In genomic region chr22:20563464-20563906, GRCh38 we compare ENCODE assay signal across 1 cellular context.
TF ChIP-seq lines count a peak whose summit lies in the region.

No MANE protein-coding gene starts in this region.

TF ChIP-seq in K562, 482 proteins besides CTCF, POLR2A, EP300 and RAD21 (continued from another document):
- TF ChIP-seq, protein P1, sequence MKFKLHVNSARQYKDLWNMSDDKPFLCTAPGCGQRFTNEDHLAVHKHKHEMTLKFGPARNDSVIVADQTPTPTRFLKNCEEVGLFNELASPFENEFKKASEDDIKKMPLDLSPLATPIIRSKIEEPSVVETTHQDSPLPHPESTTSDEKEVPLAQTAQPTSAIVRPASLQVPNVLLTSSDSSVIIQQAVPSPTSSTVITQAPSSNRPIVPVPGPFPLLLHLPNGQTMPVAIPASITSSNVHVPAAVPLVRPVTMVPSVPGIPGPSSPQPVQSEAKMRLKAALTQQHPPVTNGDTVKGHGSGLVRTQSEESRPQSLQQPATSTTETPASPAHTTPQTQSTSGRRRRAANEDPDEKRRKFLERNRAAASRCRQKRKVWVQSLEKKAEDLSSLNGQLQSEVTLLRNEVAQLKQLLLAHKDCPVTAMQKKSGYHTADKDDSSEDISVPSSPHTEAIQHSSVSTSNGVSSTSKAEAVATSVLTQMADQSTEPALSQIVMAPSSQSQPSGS (CRISPR knock-in tag; IDR thresholded peaks at IDR 0.05), result no peak
- TF ChIP-seq TBL1XR1 (IDR thresholded peaks at IDR 0.05; ENCODE audit: low read length in 2 of 2) (peak in 1 of 2 experiments; percentile 20; a peak in 2 of 4 replicates), JUND (IDR thresholded peaks at IDR 0.05; ENCODE audit: borderline replicate concordance, low read depth, low read length) (no peak), JUND (tag; IDR thresholded peaks at IDR 0.05; ENCODE audit: borderline replicate concordance, low read depth, low read length) (no peak), SRSF7 (optimal IDR thresholded peaks at IDR 0.05; ENCODE audit: low read depth, low read length) (no peak), CBFB (CRISPR knock-in tag; IDR thresholded peaks at IDR 0.05) (no peak), RBBP5 (IDR thresholded peaks at IDR 0.05; ENCODE audit: borderline replicate concordance, insufficient read depth, low read length, poor library complexity, severe bottlenecking) (peak; percentile 42), ETV6 (IDR thresholded peaks at IDR 0.05; ENCODE audit: borderline replicate concordance in 1 of 2, low read depth in 2 of 2, low read length in 1 of 2) (no peak), ETV6 (CRISPR knock-in tag; IDR thresholded peaks at IDR 0.05; ENCODE audit: borderline replicate concordance) (no peak), ZNF583 (CRISPR knock-in tag; IDR thresholded peaks at IDR 0.05) (no peak), CHCHD3 (CRISPR knock-in tag; IDR thresholded peaks at IDR 0.05) (no peak), FOXA1 (IDR thresholded peaks at IDR 0.05; ENCODE audit: borderline replicate concordance) (no peak), ARID1B (IDR thresholded peaks at IDR 0.05) (no peak), TRIM28 (IDR thresholded peaks at IDR 0.05) (no peak), MAZ (CRISPR knock-in tag; conservative IDR thresholded peaks at IDR 0.05 in 1 of 2, IDR thresholded peaks at IDR 0.05 in 1 of 2) (no peak), PYGO2 (tag; IDR thresholded peaks at IDR 0.05) (no peak), NFE2 (IDR thresholded peaks at IDR 0.05; ENCODE audit: low read depth) (no peak), E2F4 (CRISPR knock-in tag; IDR thresholded peaks at IDR 0.05; ENCODE audit: low read depth) (no peak), ZNF551 (CRISPR knock-in tag; IDR thresholded peaks at IDR 0.05) (no peak), KDM1A (IDR thresholded peaks at IDR 0.05) (no peak), ZFX (CRISPR knock-in tag; IDR thresholded peaks at IDR 0.05) (no peak)
- TF ChIP-seq, protein P2, sequence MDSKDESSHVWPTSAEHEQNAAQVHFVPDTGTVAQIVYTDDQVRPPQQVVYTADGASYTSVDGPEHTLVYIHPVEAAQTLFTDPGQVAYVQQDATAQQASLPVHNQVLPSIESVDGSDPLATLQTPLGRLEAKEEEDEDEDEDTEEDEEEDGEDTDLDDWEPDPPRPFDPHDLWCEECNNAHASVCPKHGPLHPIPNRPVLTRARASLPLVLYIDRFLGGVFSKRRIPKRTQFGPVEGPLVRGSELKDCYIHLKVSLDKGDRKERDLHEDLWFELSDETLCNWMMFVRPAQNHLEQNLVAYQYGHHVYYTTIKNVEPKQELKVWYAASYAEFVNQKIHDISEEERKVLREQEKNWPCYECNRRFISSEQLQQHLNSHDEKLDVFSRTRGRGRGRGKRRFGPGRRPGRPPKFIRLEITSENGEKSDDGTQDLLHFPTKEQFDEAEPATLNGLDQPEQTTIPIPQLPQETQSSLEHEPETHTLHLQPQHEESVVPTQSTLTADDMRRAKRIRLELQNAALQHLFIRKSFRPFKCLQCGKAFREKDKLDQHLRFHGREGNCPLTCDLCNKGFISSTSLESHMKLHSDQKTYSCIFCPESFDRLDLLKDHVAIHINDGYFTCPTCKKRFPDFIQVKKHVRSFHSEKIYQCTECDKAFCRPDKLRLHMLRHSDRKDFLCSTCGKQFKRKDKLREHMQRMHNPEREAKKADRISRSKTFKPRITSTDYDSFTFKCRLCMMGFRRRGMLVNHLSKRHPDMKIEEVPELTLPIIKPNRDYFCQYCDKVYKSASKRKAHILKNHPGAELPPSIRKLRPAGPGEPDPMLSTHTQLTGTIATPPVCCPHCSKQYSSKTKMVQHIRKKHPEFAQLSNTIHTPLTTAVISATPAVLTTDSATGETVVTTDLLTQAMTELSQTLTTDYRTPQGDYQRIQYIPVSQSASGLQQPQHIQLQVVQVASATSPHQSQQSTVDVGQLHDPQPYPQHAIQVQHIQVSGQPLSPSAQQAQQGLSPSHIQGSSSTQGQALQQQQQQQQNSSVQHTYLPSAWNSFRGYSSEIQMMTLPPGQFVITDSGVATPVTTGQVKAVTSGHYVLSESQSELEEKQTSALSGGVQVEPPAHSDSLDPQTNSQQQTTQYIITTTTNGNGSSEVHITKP (IDR thresholded peaks at IDR 0.05; ENCODE audit: partially characterized antibody), result no peak
- TF ChIP-seq, protein P3, sequence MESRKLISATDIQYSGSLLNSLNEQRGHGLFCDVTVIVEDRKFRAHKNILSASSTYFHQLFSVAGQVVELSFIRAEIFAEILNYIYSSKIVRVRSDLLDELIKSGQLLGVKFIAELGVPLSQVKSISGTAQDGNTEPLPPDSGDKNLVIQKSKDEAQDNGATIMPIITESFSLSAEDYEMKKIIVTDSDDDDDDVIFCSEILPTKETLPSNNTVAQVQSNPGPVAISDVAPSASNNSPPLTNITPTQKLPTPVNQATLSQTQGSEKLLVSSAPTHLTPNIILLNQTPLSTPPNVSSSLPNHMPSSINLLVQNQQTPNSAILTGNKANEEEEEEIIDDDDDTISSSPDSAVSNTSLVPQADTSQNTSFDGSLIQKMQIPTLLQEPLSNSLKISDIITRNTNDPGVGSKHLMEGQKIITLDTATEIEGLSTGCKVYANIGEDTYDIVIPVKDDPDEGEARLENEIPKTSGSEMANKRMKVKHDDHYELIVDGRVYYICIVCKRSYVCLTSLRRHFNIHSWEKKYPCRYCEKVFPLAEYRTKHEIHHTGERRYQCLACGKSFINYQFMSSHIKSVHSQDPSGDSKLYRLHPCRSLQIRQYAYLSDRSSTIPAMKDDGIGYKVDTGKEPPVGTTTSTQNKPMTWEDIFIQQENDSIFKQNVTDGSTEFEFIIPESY (CRISPR knock-in tag; IDR thresholded peaks at IDR 0.05), result no peak
- TF ChIP-seq, protein P4, sequence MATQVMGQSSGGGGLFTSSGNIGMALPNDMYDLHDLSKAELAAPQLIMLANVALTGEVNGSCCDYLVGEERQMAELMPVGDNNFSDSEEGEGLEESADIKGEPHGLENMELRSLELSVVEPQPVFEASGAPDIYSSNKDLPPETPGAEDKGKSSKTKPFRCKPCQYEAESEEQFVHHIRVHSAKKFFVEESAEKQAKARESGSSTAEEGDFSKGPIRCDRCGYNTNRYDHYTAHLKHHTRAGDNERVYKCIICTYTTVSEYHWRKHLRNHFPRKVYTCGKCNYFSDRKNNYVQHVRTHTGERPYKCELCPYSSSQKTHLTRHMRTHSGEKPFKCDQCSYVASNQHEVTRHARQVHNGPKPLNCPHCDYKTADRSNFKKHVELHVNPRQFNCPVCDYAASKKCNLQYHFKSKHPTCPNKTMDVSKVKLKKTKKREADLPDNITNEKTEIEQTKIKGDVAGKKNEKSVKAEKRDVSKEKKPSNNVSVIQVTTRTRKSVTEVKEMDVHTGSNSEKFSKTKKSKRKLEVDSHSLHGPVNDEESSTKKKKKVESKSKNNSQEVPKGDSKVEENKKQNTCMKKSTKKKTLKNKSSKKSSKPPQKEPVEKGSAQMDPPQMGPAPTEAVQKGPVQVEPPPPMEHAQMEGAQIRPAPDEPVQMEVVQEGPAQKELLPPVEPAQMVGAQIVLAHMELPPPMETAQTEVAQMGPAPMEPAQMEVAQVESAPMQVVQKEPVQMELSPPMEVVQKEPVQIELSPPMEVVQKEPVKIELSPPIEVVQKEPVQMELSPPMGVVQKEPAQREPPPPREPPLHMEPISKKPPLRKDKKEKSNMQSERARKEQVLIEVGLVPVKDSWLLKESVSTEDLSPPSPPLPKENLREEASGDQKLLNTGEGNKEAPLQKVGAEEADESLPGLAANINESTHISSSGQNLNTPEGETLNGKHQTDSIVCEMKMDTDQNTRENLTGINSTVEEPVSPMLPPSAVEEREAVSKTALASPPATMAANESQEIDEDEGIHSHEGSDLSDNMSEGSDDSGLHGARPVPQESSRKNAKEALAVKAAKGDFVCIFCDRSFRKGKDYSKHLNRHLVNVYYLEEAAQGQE (CRISPR knock-in tag; IDR thresholded peaks at IDR 0.05; ENCODE audit: low read depth), result no peak
